28 cellular contexts compared by ENCODE assay signal in genomic region chr4:1663549-1663948, GRCh38. TPM values are rescaled to one million over a fixed set of nuclear protein-coding genes. Genes with fewer than 3 reads are reported as not detected.
"Had no signal": no experiment of that assay in that cellular context is flagged by ENCODE, and none has a peak within 500 bp of the region (broad histone marks: within the 10 kb centered on the region; RNA-seq: fewer than 3 reads in every experiment).

No MANE protein-coding gene starts in this region.

- ATAC-seq: activated CD4-positive, alpha-beta T cell treated with anti-CD3 and anti-CD28 coated beads for 36 hours; activated CD8-positive, alpha-beta memory T cell treated with anti-CD3 and anti-CD28 coated beads, Interleukin-2, amount 10 ng/mL, durations not matched to agents 7 days and 5 days; activated CD8-positive, alpha-beta T cell treated with anti-CD3 and anti-CD28 coated beads, Interleukin-2, amount 10 ng/mL, durations not matched to agents 7 days and 5 days; activated naive CD4-positive, alpha-beta T cell treated with anti-CD3 and anti-CD28 coated beads, Interleukin-2, amount 50 U/mL, for 72 hours; activated T-cell treated with anti-CD3 and anti-CD28 coated beads, Interleukin-2, amount 50 U/mL, for 72 hours; esophagus mucosa; T-helper 17 cell had no signal

- H3K4me3 Mint-ChIP-seq: activated CD4-positive, alpha-beta memory T cell treated with anti-CD3 and anti-CD28 coated beads for 36 hours; activated CD4-positive, alpha-beta T cell treated with anti-CD3 and anti-CD28 coated beads for 36 hours; activated CD4-positive, alpha-beta T cell treated with anti-CD3 and anti-CD28 coated beads, Interleukin-2, amount 10 ng/mL, durations not matched to agents 24 days and 14 days; activated CD8-positive, alpha-beta memory T cell treated with anti-CD3 and anti-CD28 coated beads, Interleukin-2, amount 10 ng/mL, durations not matched to agents 7 days and 5 days; activated CD8-positive, alpha-beta T cell treated with anti-CD3 and anti-CD28 coated beads, Interleukin-2, amount 10 ng/mL, durations not matched to agents 7 days and 5 days; activated naive CD4-positive, alpha-beta T cell treated with anti-CD3 and anti-CD28 coated beads, Interleukin-2, amount 10 ng/mL, durations not matched to agents 7 days and 5 days; activated naive CD8-positive, alpha-beta T cell treated with anti-CD3 and anti-CD28 coated beads, Interleukin-2, amount 10 ng/mL, durations not matched to agents 7 days and 5 days; activated T-cell treated with anti-CD3 and anti-CD28 coated beads, Interleukin-2, amount 50 U/mL, for 72 hours; brain; T-helper 17 cell; T-helper 2 cell treated with Interferon-gamma antibody and Interleukin-4, amounts not matched to agents 5 μg/mL and 100 μg/mL, for 36 hours had no signal

- H3K9me3 Mint-ChIP-seq: activated CD4-positive, alpha-beta memory T cell treated with anti-CD3 and anti-CD28 coated beads for 36 hours; activated CD4-positive, alpha-beta T cell treated with anti-CD3 and anti-CD28 coated beads, Interleukin-2, amount 10 ng/mL, durations not matched to agents 24 days and 14 days; activated naive CD4-positive, alpha-beta T cell treated with anti-CD3 and anti-CD28 coated beads, Interleukin-2, amount 10 ng/mL, durations not matched to agents 7 days and 5 days; activated naive CD4-positive, alpha-beta T cell treated with anti-CD3 and anti-CD28 coated beads, Interleukin-2, amount 50 U/mL, for 72 hours; activated naive CD8-positive, alpha-beta T cell treated with anti-CD3 and anti-CD28 coated beads, Interleukin-2, amount 10 ng/mL, durations not matched to agents 7 days and 5 days; activated T-cell treated with anti-CD3 and anti-CD28 coated beads, Interleukin-2, amount 50 U/mL, for 72 hours; brain; T-helper 2 cell treated with Interferon-gamma antibody and Interleukin-4, amounts not matched to agents 5 μg/mL and 100 μg/mL, for 36 hours had no signal

- H3K4me1 Mint-ChIP-seq: activated CD4-positive, alpha-beta T cell treated with anti-CD3 and anti-CD28 coated beads for 36 hours; activated CD4-positive, alpha-beta T cell treated with anti-CD3 and anti-CD28 coated beads, Interleukin-2, amount 10 ng/mL, durations not matched to agents 24 days and 14 days; activated CD8-positive, alpha-beta memory T cell treated with anti-CD3 and anti-CD28 coated beads, Interleukin-2, amount 10 ng/mL, durations not matched to agents 7 days and 5 days; activated naive CD4-positive, alpha-beta T cell treated with anti-CD3 and anti-CD28 coated beads, Interleukin-2, amount 10 ng/mL, durations not matched to agents 7 days and 5 days; activated naive CD8-positive, alpha-beta T cell treated with anti-CD3 and anti-CD28 coated beads, Interleukin-2, amount 10 ng/mL, durations not matched to agents 7 days and 5 days; brain had no signal

- H3K27ac Mint-ChIP-seq: activated CD4-positive, alpha-beta memory T cell treated with anti-CD3 and anti-CD28 coated beads for 36 hours; activated CD4-positive, alpha-beta T cell treated with anti-CD3 and anti-CD28 coated beads for 36 hours; activated CD4-positive, alpha-beta T cell treated with anti-CD3 and anti-CD28 coated beads, Interleukin-2, amount 10 ng/mL, durations not matched to agents 24 days and 14 days; activated CD8-positive, alpha-beta memory T cell treated with anti-CD3 and anti-CD28 coated beads, Interleukin-2, amount 10 ng/mL, durations not matched to agents 7 days and 5 days; activated CD8-positive, alpha-beta T cell treated with anti-CD3 and anti-CD28 coated beads, Interleukin-2, amount 10 ng/mL, durations not matched to agents 7 days and 5 days; activated naive CD4-positive, alpha-beta T cell treated with anti-CD3 and anti-CD28 coated beads, Interleukin-2, amount 10 ng/mL, durations not matched to agents 7 days and 5 days; activated naive CD4-positive, alpha-beta T cell treated with anti-CD3 and anti-CD28 coated beads, Interleukin-2, amount 50 U/mL, for 72 hours; activated naive CD8-positive, alpha-beta T cell treated with anti-CD3 and anti-CD28 coated beads, Interleukin-2, amount 10 ng/mL, durations not matched to agents 7 days and 5 days; activated T-cell treated with anti-CD3 and anti-CD28 coated beads, Interleukin-2, amount 50 U/mL, for 72 hours; brain; T-helper 17 cell; T-helper 2 cell treated with Interferon-gamma antibody and Interleukin-4, amounts not matched to agents 5 μg/mL and 100 μg/mL, for 36 hours had no signal

- H3K27me3 Mint-ChIP-seq: activated CD4-positive, alpha-beta memory T cell treated with anti-CD3 and anti-CD28 coated beads for 36 hours; activated CD4-positive, alpha-beta T cell treated with anti-CD3 and anti-CD28 coated beads for 36 hours; activated CD4-positive, alpha-beta T cell treated with anti-CD3 and anti-CD28 coated beads, Interleukin-2, amount 10 ng/mL, durations not matched to agents 24 days and 14 days; activated CD8-positive, alpha-beta memory T cell treated with anti-CD3 and anti-CD28 coated beads, Interleukin-2, amount 10 ng/mL, durations not matched to agents 7 days and 5 days; activated naive CD4-positive, alpha-beta T cell treated with anti-CD3 and anti-CD28 coated beads, Interleukin-2, amount 10 ng/mL, durations not matched to agents 7 days and 5 days; activated naive CD8-positive, alpha-beta T cell treated with anti-CD3 and anti-CD28 coated beads, Interleukin-2, amount 10 ng/mL, durations not matched to agents 7 days and 5 days; brain; T-helper 17 cell had no signal

- DNase-seq: activated CD4-positive, alpha-beta memory T cell treated with anti-CD3 and anti-CD28 coated beads for 36 hours; activated CD4-positive, alpha-beta T cell treated with anti-CD3 and anti-CD28 coated beads for 36 hours; activated CD4-positive, alpha-beta T cell treated with anti-CD3 and anti-CD28 coated beads, Interleukin-2, amount 10 ng/mL, durations not matched to agents 24 days and 14 days; activated CD4-positive, CD25-positive, alpha-beta regulatory T cell; activated CD4-positive, CD25-positive, alpha-beta regulatory T cell treated with anti-CD3 and anti-CD28 coated beads, Interleukin-2, amount 50 U/mL, for 72 hours; activated CD8-positive, alpha-beta memory T cell treated with anti-CD3 and anti-CD28 coated beads, Interleukin-2, amount 10 ng/mL, durations not matched to agents 7 days and 5 days; activated CD8-positive, alpha-beta memory T cell treated with anti-CD3 and anti-CD28 coated beads, Interleukin-2, amount 50 U/mL, for 4 hours; activated CD8-positive, alpha-beta T cell treated with anti-CD3 and anti-CD28 coated beads, Interleukin-2, amount 10 ng/mL, durations not matched to agents 7 days and 5 days; activated gamma-delta T cell; activated naive CD4-positive, alpha-beta T cell; activated naive CD4-positive, alpha-beta T cell treated with anti-CD3 and anti-CD28 coated beads, Interleukin-2, amount 10 ng/mL, durations not matched to agents 7 days and 5 days; activated naive CD8-positive, alpha-beta T cell treated with anti-CD3 and anti-CD28 coated beads, Interleukin-2, amount 10 ng/mL, durations not matched to agents 7 days and 5 days; activated T-cell treated with anti-CD3 and anti-CD28 coated beads, Interleukin-2, amount 50 U/mL, for 1 hour; activated T-cell treated with anti-CD3 and anti-CD28 coated beads, Interleukin-2, amount 50 U/mL, for 72 hours; cerebellar nuclear complex; colonic mucosa; effector CD8-positive, alpha-beta T cell; foreskin fibroblast; head of caudate nucleus; T-helper 1 cell; T-helper 17 cell; T1000; WERI-Rb-1 had no signal

- H3K36me3 Mint-ChIP-seq: activated CD4-positive, alpha-beta memory T cell treated with anti-CD3 and anti-CD28 coated beads for 36 hours; activated CD8-positive, alpha-beta memory T cell treated with anti-CD3 and anti-CD28 coated beads, Interleukin-2, amount 10 ng/mL, durations not matched to agents 7 days and 5 days; activated naive CD4-positive, alpha-beta T cell treated with anti-CD3 and anti-CD28 coated beads, Interleukin-2, amount 10 ng/mL, durations not matched to agents 7 days and 5 days; activated naive CD4-positive, alpha-beta T cell treated with anti-CD3 and anti-CD28 coated beads, Interleukin-2, amount 50 U/mL, for 72 hours; activated naive CD8-positive, alpha-beta T cell treated with anti-CD3 and anti-CD28 coated beads, Interleukin-2, amount 10 ng/mL, durations not matched to agents 7 days and 5 days; brain had no signal

RNA-seq across cellular contexts. Expression of gene FAM53A, which starts 20.6 kb away (rescaled TPM):
- total RNA-seq: ascending aorta had no signal
